ENCODE assay signal across 1 cellular context in genomic region chr3:13574798-13575451, GRCh38.
TF ChIP-seq lines count a peak whose summit lies in the region.

No MANE protein-coding gene starts in this region.

TF ChIP-seq in K562, 482 proteins besides CTCF, POLR2A, EP300 and RAD21 (continued from another document and continues in another):
- no peak for TF ChIP-seq FOXM1 (IDR thresholded peaks at IDR 0.05; ENCODE audit: low read depth)
- TF ChIP-seq FOXM1 (CRISPR knock-in tag; IDR thresholded peaks at IDR 0.05; ENCODE audit: low read depth), result no peak
- 0 out of 2 replicates have a peak, but pooled peaks have one; percentile 43 for TF ChIP-seq SMARCC2 (IDR thresholded peaks at IDR 0.05; ENCODE audit: low read depth)
- TF ChIP-seq ZNF124 (CRISPR knock-in tag; IDR thresholded peaks at IDR 0.05), result no peak
- TF ChIP-seq HNRNPH1 (optimal IDR thresholded peaks at IDR 0.05; ENCODE audit: low read depth, low read length), result no peak
- no peak for TF ChIP-seq MTF1 (CRISPR knock-in tag; IDR thresholded peaks at IDR 0.05; ENCODE audit: borderline replicate concordance)
- TF ChIP-seq SRSF1 (IDR thresholded peaks at IDR 0.05; ENCODE audit: low read depth, low read length), result no peak
- TF ChIP-seq SIX5 (IDR thresholded peaks at IDR 0.05; ENCODE audit: borderline replicate concordance in 1 of 2, insufficient read depth in 1 of 2, low read depth in 1 of 2, low read length in 2 of 2), result no peak
- TF ChIP-seq ZNF280A (IDR thresholded peaks at IDR 0.05; ENCODE audit: low read depth, partially characterized antibody), result no peak
- no peak for TF ChIP-seq NEUROD1 (IDR thresholded peaks at IDR 0.05; ENCODE audit: borderline replicate concordance, low read depth, low read length, partially characterized antibody)
- TF ChIP-seq ZFPM2 (CRISPR knock-in tag; IDR thresholded peaks at IDR 0.05), result no peak
- TF ChIP-seq FOXA1 (IDR thresholded peaks at IDR 0.05; ENCODE audit: borderline replicate concordance), result no peak
- TF ChIP-seq EP400 (IDR thresholded peaks at IDR 0.05), result no peak
- no peak for TF ChIP-seq TSHZ1 (CRISPR knock-in tag; IDR thresholded peaks at IDR 0.05)
- TF ChIP-seq CEBPG (CRISPR knock-in tag; IDR thresholded peaks at IDR 0.05), result peak; percentile 61; the same call in 1 of the 2 replicates
- TF ChIP-seq CEBPG (tag; conservative IDR thresholded peaks at IDR 0.05 in 1 of 2, IDR thresholded peaks at IDR 0.05 in 1 of 2), result no peak
- no peak for TF ChIP-seq ZBTB9 (CRISPR knock-in tag; IDR thresholded peaks at IDR 0.05)
- TF ChIP-seq ZNF184 (CRISPR knock-in tag; IDR thresholded peaks at IDR 0.05), result no peak
- no peak for TF ChIP-seq MXD1 (CRISPR knock-in tag; IDR thresholded peaks at IDR 0.05; ENCODE audit: borderline replicate concordance, poor library complexity, severe bottlenecking)
- TF ChIP-seq MAFF (IDR thresholded peaks at IDR 0.05; ENCODE audit: low read length), result peak; percentile 35; the same call in 1 of the 2 replicates
- TF ChIP-seq TCFL5 (CRISPR knock-in tag; conservative IDR thresholded peaks at IDR 0.05), result no peak
- TF ChIP-seq MCM3 (IDR thresholded peaks at IDR 0.05), result no peak
- peak; percentile 60; the same call in 1 of the 2 replicates for TF ChIP-seq ATF7 (IDR thresholded peaks at IDR 0.05)
- TF ChIP-seq PHF8 (IDR thresholded peaks at IDR 0.05; ENCODE audit: borderline replicate concordance, low read length), result no peak
- TF ChIP-seq MAZ (CRISPR knock-in tag; conservative IDR thresholded peaks at IDR 0.05 in 1 of 2, IDR thresholded peaks at IDR 0.05 in 1 of 2), result no peak
- TF ChIP-seq USF1 (CRISPR knock-in tag; IDR thresholded peaks at IDR 0.05), result no peak
- no peak for TF ChIP-seq NFE2L1 (tag; IDR thresholded peaks at IDR 0.05; ENCODE audit: borderline replicate concordance, low read depth)
- TF ChIP-seq ZNF75A (CRISPR knock-in tag; IDR thresholded peaks at IDR 0.05), result no peak
- no peak for TF ChIP-seq HBP1 (CRISPR knock-in tag; IDR thresholded peaks at IDR 0.05)
- no peak for TF ChIP-seq NR0B1 (IDR thresholded peaks at IDR 0.05; ENCODE audit: partially characterized antibody)
- TF ChIP-seq ZNF707 (CRISPR knock-in tag; conservative IDR thresholded peaks at IDR 0.05), result no peak
- TF ChIP-seq FOXO4 (CRISPR knock-in tag; IDR thresholded peaks at IDR 0.05), result no peak
- no peak for TF ChIP-seq ZFX (CRISPR knock-in tag; IDR thresholded peaks at IDR 0.05)
- TF ChIP-seq ZNF449 (CRISPR knock-in tag; IDR thresholded peaks at IDR 0.05), result no peak
- no peak for TF ChIP-seq NR2C1 (IDR thresholded peaks at IDR 0.05)
- no peak for TF ChIP-seq NR2C1 (tag; IDR thresholded peaks at IDR 0.05)
- TF ChIP-seq SNAPC5 (CRISPR knock-in tag; IDR thresholded peaks at IDR 0.05), result no peak
- no peak for TF ChIP-seq NFATC3 (IDR thresholded peaks at IDR 0.05)
- no peak for TF ChIP-seq ESRRB (CRISPR knock-in tag; IDR thresholded peaks at IDR 0.05; ENCODE audit: borderline replicate concordance)
- TF ChIP-seq JUNB (CRISPR knock-in tag; conservative IDR thresholded peaks at IDR 0.05), result no peak
- TF ChIP-seq ZNF785 (CRISPR knock-in tag; IDR thresholded peaks at IDR 0.05), result no peak
- peak; percentile 89 for TF ChIP-seq DPF2 (IDR thresholded peaks at IDR 0.05)
- TF ChIP-seq ILF3 (IDR thresholded peaks at IDR 0.05; ENCODE audit: borderline replicate concordance), result no peak
- TF ChIP-seq CREM (IDR thresholded peaks at IDR 0.05; ENCODE audit: low read depth), result peak; percentile 89
- TF ChIP-seq ZNF764 (CRISPR knock-in tag; IDR thresholded peaks at IDR 0.05; ENCODE audit: low read depth), result no peak
- no peak for TF ChIP-seq ZNF444 (CRISPR knock-in tag; IDR thresholded peaks at IDR 0.05)
- no peak for TF ChIP-seq E2F6 (IDR thresholded peaks at IDR 0.05; ENCODE audit: borderline replicate concordance in 1 of 2, extremely low read depth in 1 of 2, insufficient read depth in 1 of 2, insufficient read length in 1 of 2, low read depth in 1 of 2, low read length in 1 of 2, poor library complexity in 1 of 2, severe bottlenecking in 1 of 2)
- no peak for TF ChIP-seq ZKSCAN8 (CRISPR knock-in tag; IDR thresholded peaks at IDR 0.05)
- TF ChIP-seq ARID1B (IDR thresholded peaks at IDR 0.05), result peak; percentile 69
- TF ChIP-seq CHCHD3 (CRISPR knock-in tag; IDR thresholded peaks at IDR 0.05), result no peak
- 0 out of 2 replicates have a peak, but pooled peaks have one; percentile 25 for TF ChIP-seq SMARCA5 (IDR thresholded peaks at IDR 0.05)
- TF ChIP-seq KLF13 (tag; IDR thresholded peaks at IDR 0.05; ENCODE audit: borderline replicate concordance, low read depth), result no peak
- no peak for TF ChIP-seq CGGBP1 (CRISPR knock-in tag; IDR thresholded peaks at IDR 0.05)
- TF ChIP-seq CBX1 (IDR thresholded peaks at IDR 0.05; ENCODE audit: low read depth), result no peak
- TF ChIP-seq ZNF717 (CRISPR knock-in tag; IDR thresholded peaks at IDR 0.05), result no peak
- no peak for TF ChIP-seq SMARCB1 (IDR thresholded peaks at IDR 0.05; ENCODE audit: insufficient read length, low read depth)
- TF ChIP-seq EGR1 (conservative IDR thresholded peaks at IDR 0.05), result 0 out of 2 replicates have a peak, but pooled peaks have one; percentile 21
- TF ChIP-seq ZNF316 (IDR thresholded peaks at IDR 0.05), result peak; percentile 66; the same call in 1 of the 2 replicates
- TF ChIP-seq ATF3 (IDR thresholded peaks at IDR 0.05), result peak; percentile 93
- TF ChIP-seq ATF3 (CRISPR knock-in tag; conservative IDR thresholded peaks at IDR 0.05), result no peak
